26 cellular contexts compared by ENCODE assay signal in the genomic region with DNA sequence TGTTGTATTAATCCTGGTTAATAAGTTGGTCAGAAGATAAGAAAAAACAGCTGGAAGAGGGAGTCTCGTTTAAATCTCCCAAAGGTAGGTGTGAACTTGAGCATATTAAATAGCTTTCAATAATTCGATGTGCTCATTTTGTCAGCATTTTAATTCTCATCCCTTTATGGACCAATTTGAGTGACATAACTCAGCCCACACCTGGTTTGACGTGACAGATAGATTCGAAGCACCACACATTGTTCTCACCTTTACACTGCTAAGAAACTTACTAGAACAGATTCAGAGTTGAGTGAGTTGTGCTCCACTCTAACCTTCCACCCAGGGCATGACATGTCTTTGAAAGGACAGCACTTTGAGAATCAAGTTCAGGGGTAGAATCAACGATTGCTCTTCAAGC.
"Had no signal": no experiment of that assay in that cellular context is flagged by ENCODE, and none has a peak within 500 bp of the region (broad histone marks: within the 10 kb centered on the region; RNA-seq: fewer than 3 reads in every experiment).

No MANE protein-coding gene starts in this region.

- DNase-seq: Karpas-422, MG63, MM.1S, NCI-H1048, NCI-H1092, NCI-H1417 treated with DMSO at 0.1 percent for 48 hours, NCI-H1436, NCI-H1436 treated with DMSO at 0.1 percent for 48 hours, NCI-H146, NCI-H1694, NCI-H1694 treated with DMSO at 0.1 percent for 48 hours, NCI-H187, NCI-H187 treated with DMSO at 0.1 percent for 48 hours, NCI-H1930, NCI-H2029, NCI-H2029 treated with DMSO at 0.1 percent for 48 hours, NCI-H2081 treated with DMSO at 0.1 percent for 48 hours, NCI-H2107, NCI-H2171, NCI-H2171 treated with DMSO at 0.1 percent for 48 hours, NCI-H2227 treated with DMSO at 0.1 percent for 48 hours, NCI-H226, NCI-H345, NCI-H446 treated with DMSO at 0.1 percent for 48 hours, NCI-H510A, NCI-H510A treated with DMSO at 0.1 percent for 48 hours had no signal
